Comparison of ENCODE assay signal across 1 cellular context in the genomic region with DNA sequence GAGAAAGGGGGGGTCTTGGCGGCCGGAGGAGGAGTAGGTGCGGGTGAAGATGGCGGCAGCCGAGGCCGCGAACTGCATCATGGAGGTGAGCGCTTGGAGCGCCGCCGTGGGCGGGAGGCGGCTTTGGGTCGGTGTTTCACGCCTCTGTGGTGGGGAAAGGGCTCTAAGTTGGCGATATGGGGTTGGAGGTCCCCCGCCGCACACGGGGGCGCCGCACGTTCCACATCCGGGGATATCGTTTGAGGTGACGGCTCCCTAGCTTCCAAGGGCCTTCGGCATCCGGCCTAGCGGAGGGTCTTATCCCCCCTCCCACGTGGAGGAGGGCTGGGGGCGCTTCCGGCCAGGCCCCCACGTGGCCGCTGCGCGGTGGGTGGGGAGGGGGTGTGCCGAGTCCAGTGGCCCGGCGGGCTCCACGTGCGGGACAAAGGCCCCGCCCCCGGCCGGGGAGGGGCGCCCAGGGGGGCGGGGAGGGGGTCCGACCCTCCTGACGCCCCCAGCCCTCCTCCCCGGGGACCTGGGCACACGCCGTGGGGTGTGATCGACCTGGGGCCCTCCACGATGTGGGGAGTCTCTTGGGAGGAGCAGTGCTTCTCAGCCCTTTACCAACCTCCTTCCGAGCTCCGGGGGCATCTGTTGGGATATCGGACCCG.
A peak's percentile ranks its signal among the peaks of the same experiment; 100 is the strongest.
TF ChIP-seq lines count a peak whose summit lies in the region.

A gene (plus strand): TSS at position 40 of the 650 bp plus-strand sequence. CDS start 10 bp downstream, at position 50.

TF ChIP-seq in HepG2, 621 proteins besides CTCF, POLR2A, EP300 and RAD21 (continued from another document and continues in another):
- TF ChIP-seq, protein P1, sequence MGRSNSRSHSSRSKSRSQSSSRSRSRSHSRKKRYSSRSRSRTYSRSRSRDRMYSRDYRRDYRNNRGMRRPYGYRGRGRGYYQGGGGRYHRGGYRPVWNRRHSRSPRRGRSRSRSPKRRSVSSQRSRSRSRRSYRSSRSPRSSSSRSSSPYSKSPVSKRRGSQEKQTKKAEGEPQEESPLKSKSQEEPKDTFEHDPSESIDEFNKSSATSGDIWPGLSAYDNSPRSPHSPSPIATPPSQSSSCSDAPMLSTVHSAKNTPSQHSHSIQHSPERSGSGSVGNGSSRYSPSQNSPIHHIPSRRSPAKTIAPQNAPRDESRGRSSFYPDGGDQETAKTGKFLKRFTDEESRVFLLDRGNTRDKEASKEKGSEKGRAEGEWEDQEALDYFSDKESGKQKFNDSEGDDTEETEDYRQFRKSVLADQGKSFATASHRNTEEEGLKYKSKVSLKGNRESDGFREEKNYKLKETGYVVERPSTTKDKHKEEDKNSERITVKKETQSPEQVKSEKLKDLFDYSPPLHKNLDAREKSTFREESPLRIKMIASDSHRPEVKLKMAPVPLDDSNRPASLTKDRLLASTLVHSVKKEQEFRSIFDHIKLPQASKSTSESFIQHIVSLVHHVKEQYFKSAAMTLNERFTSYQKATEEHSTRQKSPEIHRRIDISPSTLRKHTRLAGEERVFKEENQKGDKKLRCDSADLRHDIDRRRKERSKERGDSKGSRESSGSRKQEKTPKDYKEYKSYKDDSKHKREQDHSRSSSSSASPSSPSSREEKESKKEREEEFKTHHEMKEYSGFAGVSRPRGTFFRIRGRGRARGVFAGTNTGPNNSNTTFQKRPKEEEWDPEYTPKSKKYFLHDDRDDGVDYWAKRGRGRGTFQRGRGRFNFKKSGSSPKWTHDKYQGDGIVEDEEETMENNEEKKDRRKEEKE (IDR thresholded peaks at IDR 0.05): no peak
- TF ChIP-seq ELF3 (CRISPR knock-in tag; IDR thresholded peaks at IDR 0.05) (peak; percentile 51; the same call in 1 of the 2 replicates), ZNF460 (CRISPR knock-in tag; IDR thresholded peaks at IDR 0.05; ENCODE audit: borderline replicate concordance) (no peak), ZNF780A (CRISPR knock-in tag; IDR thresholded peaks at IDR 0.05) (no peak), REXO4 (CRISPR knock-in tag; IDR thresholded peaks at IDR 0.05; ENCODE audit: borderline replicate concordance) (no peak), ZC3H13 (CRISPR knock-in tag; IDR thresholded peaks at IDR 0.05) (no peak), ZNF615 (CRISPR knock-in tag; IDR thresholded peaks at IDR 0.05; ENCODE audit: borderline replicate concordance) (0 out of 2 replicates have a peak, but pooled peaks have one; percentile 42), ZFY (CRISPR knock-in tag; IDR thresholded peaks at IDR 0.05) (peak; percentile 72), CENPX (CRISPR knock-in tag; IDR thresholded peaks at IDR 0.05) (no peak), ZBTB7A (CRISPR knock-in tag; IDR thresholded peaks at IDR 0.05) (peak; percentile 84; the same call in 1 of the 2 replicates), NKX3-1 (CRISPR knock-in tag; IDR thresholded peaks at IDR 0.05) (no peak), ZFP36L2 (CRISPR knock-in tag; IDR thresholded peaks at IDR 0.05) (no peak), SNAI1 (CRISPR knock-in tag; IDR thresholded peaks at IDR 0.05; ENCODE audit: borderline replicate concordance) (peak; percentile 70; the same call in 1 of the 2 replicates), ZNF441 (CRISPR knock-in tag; IDR thresholded peaks at IDR 0.05; ENCODE audit: borderline replicate concordance) (no peak), CBX5 (CRISPR knock-in tag; IDR thresholded peaks at IDR 0.05; ENCODE audit: borderline replicate concordance) (no peak), ZFP62 (CRISPR knock-in tag; IDR thresholded peaks at IDR 0.05) (no peak), ZNF678 (CRISPR knock-in tag; IDR thresholded peaks at IDR 0.05) (peak; percentile 85; the same call in 1 of the 2 replicates), PPARG (CRISPR knock-in tag; conservative IDR thresholded peaks at IDR 0.05) (peak; percentile 12; the same call in 1 of the 2 replicates), ZNF136 (CRISPR knock-in tag; IDR thresholded peaks at IDR 0.05; ENCODE audit: low read depth) (no peak)
- TF ChIP-seq, protein P2, sequence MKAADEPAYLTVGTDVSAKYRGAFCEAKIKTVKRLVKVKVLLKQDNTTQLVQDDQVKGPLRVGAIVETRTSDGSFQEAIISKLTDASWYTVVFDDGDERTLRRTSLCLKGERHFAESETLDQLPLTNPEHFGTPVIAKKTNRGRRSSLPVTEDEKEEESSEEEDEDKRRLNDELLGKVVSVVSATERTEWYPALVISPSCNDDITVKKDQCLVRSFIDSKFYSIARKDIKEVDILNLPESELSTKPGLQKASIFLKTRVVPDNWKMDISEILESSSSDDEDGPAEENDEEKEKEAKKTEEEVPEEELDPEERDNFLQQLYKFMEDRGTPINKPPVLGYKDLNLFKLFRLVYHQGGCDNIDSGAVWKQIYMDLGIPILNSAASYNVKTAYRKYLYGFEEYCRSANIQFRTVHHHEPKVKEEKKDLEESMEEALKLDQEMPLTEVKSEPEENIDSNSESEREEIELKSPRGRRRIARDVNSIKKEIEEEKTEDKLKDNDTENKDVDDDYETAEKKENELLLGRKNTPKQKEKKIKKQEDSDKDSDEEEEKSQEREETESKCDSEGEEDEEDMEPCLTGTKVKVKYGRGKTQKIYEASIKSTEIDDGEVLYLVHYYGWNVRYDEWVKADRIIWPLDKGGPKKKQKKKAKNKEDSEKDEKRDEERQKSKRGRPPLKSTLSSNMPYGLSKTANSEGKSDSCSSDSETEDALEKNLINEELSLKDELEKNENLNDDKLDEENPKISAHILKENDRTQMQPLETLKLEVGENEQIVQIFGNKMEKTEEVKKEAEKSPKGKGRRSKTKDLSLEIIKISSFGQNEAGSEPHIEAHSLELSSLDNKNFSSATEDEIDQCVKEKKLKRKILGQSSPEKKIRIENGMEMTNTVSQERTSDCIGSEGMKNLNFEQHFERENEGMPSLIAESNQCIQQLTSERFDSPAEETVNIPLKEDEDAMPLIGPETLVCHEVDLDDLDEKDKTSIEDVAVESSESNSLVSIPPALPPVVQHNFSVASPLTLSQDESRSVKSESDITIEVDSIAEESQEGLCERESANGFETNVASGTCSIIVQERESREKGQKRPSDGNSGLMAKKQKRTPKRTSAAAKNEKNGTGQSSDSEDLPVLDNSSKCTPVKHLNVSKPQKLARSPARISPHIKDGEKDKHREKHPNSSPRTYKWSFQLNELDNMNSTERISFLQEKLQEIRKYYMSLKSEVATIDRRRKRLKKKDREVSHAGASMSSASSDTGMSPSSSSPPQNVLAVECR (CRISPR knock-in tag; IDR thresholded peaks at IDR 0.05; ENCODE audit: borderline replicate concordance): peak; percentile 95
- TF ChIP-seq, protein P3, sequence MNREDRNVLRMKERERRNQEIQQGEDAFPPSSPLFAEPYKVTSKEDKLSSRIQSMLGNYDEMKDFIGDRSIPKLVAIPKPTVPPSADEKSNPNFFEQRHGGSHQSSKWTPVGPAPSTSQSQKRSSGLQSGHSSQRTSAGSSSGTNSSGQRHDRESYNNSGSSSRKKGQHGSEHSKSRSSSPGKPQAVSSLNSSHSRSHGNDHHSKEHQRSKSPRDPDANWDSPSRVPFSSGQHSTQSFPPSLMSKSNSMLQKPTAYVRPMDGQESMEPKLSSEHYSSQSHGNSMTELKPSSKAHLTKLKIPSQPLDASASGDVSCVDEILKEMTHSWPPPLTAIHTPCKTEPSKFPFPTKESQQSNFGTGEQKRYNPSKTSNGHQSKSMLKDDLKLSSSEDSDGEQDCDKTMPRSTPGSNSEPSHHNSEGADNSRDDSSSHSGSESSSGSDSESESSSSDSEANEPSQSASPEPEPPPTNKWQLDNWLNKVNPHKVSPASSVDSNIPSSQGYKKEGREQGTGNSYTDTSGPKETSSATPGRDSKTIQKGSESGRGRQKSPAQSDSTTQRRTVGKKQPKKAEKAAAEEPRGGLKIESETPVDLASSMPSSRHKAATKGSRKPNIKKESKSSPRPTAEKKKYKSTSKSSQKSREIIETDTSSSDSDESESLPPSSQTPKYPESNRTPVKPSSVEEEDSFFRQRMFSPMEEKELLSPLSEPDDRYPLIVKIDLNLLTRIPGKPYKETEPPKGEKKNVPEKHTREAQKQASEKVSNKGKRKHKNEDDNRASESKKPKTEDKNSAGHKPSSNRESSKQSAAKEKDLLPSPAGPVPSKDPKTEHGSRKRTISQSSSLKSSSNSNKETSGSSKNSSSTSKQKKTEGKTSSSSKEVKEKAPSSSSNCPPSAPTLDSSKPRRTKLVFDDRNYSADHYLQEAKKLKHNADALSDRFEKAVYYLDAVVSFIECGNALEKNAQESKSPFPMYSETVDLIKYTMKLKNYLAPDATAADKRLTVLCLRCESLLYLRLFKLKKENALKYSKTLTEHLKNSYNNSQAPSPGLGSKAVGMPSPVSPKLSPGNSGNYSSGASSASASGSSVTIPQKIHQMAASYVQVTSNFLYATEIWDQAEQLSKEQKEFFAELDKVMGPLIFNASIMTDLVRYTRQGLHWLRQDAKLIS (CRISPR knock-in tag; IDR thresholded peaks at IDR 0.05): no peak
- TF ChIP-seq, protein P4, sequence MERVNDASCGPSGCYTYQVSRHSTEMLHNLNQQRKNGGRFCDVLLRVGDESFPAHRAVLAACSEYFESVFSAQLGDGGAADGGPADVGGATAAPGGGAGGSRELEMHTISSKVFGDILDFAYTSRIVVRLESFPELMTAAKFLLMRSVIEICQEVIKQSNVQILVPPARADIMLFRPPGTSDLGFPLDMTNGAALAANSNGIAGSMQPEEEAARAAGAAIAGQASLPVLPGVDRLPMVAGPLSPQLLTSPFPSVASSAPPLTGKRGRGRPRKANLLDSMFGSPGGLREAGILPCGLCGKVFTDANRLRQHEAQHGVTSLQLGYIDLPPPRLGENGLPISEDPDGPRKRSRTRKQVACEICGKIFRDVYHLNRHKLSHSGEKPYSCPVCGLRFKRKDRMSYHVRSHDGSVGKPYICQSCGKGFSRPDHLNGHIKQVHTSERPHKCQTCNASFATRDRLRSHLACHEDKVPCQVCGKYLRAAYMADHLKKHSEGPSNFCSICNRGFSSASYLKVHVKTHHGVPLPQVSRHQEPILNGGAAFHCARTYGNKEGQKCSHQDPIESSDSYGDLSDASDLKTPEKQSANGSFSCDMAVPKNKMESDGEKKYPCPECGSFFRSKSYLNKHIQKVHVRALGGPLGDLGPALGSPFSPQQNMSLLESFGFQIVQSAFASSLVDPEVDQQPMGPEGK (CRISPR knock-in tag; IDR thresholded peaks at IDR 0.05): peak; percentile 95
- TF ChIP-seq, protein P5, sequence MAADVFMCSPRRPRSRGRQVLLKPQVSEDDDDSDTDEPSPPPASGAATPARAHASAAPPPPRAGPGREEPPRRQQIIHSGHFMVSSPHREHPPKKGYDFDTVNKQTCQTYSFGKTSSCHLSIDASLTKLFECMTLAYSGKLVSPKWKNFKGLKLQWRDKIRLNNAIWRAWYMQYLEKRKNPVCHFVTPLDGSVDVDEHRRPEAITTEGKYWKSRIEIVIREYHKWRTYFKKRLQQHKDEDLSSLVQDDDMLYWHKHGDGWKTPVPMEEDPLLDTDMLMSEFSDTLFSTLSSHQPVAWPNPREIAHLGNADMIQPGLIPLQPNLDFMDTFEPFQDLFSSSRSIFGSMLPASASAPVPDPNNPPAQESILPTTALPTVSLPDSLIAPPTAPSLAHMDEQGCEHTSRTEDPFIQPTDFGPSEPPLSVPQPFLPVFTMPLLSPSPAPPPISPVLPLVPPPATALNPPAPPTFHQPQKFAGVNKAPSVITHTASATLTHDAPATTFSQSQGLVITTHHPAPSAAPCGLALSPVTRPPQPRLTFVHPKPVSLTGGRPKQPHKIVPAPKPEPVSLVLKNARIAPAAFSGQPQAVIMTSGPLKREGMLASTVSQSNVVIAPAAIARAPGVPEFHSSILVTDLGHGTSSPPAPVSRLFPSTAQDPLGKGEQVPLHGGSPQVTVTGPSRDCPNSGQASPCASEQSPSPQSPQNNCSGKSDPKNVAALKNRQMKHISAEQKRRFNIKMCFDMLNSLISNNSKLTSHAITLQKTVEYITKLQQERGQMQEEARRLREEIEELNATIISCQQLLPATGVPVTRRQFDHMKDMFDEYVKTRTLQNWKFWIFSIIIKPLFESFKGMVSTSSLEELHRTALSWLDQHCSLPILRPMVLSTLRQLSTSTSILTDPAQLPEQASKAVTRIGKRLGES (CRISPR knock-in tag; IDR thresholded peaks at IDR 0.05; ENCODE audit: borderline replicate concordance): no peak
- TF ChIP-seq, protein P6, sequence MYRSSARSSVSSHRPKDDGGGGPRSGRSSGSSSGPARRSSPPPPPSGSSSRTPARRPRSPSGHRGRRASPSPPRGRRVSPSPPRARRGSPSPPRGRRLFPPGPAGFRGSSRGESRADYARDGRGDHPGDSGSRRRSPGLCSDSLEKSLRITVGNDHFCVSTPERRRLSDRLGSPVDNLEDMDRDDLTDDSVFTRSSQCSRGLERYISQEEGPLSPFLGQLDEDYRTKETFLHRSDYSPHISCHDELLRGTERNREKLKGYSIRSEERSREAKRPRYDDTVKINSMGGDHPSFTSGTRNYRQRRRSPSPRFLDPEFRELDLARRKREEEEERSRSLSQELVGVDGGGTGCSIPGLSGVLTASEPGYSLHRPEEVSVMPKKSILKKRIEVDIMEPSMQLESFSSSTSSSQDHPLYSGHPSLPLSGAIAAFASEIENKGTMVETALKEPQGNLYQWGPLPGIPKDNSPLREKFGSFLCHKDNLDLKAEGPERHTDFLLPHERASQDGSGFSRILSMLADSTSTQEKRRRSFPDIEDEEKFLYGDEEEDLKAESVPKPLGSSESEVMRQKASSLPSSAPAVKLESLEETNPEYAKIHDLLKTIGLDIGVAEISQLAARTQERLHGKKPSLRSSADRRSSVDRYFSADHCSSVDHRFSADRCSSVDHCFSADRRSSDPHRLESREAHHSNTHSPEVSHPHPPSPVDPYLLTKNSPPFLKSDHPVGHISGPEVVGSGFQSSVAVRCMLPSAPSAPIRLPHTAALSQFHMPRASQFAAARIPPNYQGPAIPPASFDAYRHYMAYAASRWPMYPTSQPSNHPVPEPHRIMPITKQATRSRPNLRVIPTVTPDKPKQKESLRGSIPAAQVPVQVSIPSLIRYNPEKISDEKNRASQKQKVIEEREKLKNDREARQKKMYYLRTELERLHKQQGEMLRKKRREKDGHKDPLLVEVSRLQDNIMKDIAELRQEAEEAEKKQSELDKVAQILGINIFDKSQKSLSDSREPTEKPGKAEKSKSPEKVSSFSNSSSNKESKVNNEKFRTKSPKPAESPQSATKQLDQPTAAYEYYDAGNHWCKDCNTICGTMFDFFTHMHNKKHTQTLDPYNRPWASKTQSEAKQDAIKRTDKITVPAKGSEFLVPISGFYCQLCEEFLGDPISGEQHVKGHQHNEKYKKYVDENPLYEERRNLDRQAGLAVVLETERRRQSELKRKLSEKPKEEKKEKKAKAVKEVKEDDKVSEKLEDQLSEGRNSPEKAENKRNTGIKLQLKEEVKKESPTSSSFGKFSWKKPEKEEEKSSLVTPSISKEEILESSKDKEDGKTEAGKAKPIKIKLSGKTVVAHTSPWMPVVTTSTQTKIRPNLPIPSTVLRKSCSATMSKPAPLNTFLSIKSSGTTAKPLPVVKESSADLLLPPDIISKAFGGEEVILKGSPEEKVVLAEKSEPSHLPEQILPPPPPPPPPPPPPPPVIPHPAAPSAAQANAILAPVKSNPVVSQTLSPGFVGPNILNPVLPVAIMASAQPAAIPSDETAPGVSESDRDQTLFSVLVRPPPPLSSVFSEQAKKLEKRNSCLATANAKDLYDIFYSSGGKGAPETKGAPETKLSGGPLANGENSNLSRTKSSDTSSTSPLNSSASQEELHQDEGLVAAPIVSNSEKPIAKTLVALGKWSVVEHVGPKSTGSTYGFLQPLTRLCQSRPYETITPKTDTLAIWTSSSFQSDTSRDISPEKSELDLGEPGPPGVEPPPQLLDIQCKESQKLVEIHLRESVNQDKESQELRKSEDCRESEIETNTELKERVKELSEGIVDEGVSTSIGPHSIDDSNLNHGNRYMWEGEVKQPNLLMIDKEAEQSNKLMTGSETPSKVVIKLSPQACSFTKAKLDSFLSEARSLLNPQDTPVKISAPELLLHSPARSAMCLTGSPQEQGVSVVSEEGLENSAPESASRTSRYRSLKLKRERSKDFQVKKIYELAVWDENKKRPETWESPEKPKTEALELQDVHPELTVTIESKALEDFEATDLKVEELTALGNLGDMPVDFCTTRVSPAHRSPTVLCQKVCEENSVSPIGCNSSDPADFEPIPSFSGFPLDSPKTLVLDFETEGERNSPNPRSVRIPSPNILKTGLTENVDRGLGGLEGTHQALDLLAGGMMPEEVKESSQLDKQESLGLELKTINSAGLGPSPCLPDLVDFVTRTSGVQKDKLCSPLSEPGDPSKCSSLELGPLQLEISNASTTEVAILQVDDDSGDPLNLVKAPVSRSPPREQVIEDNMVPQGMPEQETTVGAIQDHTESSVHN (CRISPR knock-in tag; IDR thresholded peaks at IDR 0.05): no peak
